In genomic region chr2:42947809-42948595, GRCh38 we compare ENCODE assay signal across 22 cellular contexts.
DNase-seq lines count a peak whose midpoint lies in the region; ATAC-seq, FAIRE-seq and TF ChIP-seq lines count a peak whose summit lies in the region.
"Had no signal": no experiment of that assay in that cellular context is flagged by ENCODE, and none has a peak within 500 bp of the region (broad histone marks: within the 10 kb centered on the region; RNA-seq: fewer than 3 reads in every experiment).

No MANE protein-coding gene starts in this region.

- H3F3A ChIP-seq in OCI-LY1 (ENCODE audit: insufficient read depth, low read length) = no peaks in the 10 kb centered on the region

- 97% methylated on average over 2 of the region's 2 CpGs for WGBS in HepG2 (ENCODE audit: low lambda C conversion rate)
- 88% methylated on average over 1 of the region's 2 CpGs for WGBS in right lobe of liver (ENCODE audit: insufficient coverage, low coverage, low lambda C conversion rate, missing lambda C conversion rate)

- H3K27ac ChIP-seq in HepG2 (ENCODE audit: extremely low read length, insufficient read depth, low read length) (no peak overlapping the region), right lobe of liver (no peak overlapping the region), OCI-LY1 (ENCODE audit: low read depth, low read length, poor library complexity, severe bottlenecking) (peak overlapping the region; percentile 84), dorsolateral prefrontal cortex (no peak overlapping the region)
- H3K27ac ChIP-seq: epithelial cell of prostate, suprapubic skin had no signal

- no TSS peak for BruUV-seq in HepG2 (replicated peaks; lab: Mats Ljungman, UMichigan)

- H3K9ac ChIP-seq in HepG2 (ENCODE audit: insufficient read depth, low read depth, low read length) (no peak overlapping the region), OCI-LY1 (ENCODE audit: low read length) (no peak overlapping the region)

- ATAC-seq in HepG2 (no peak), right lobe of liver (no peak), memory B cell (ENCODE audit: low read depth) (no peak), HG02759 (IDR thresholded peaks at IDR 0.05; ENCODE audit: unreplicated experiment) (no peak)
- ATAC-seq: activated T-helper 17 cell treated with anti-CD3 and anti-CD28 coated beads, Interleukin-2, amount 50 U/mL, for 72 hours; Right ventricle myocardium inferior had no signal

- H3K4me1 Mint-ChIP-seq in memory B cell (peaks cover 36% of the 10 kb centered on the region), glutamatergic neuron (ENCODE audit: low read depth, unreplicated experiment) (no peaks in the 10 kb centered on the region)

- intact Hi-C loops in HepG2 (cut with micrococcal nuclease; ENCODE audit: unreplicated experiment) = loop anchor here (1.0 to 5.0 kb wide), 4 partner anchors 26 to 536 kb away; no protein-coding TSS in a partner anchor
- intact Hi-C loops in right lobe of liver (cut with DNase I) = loop anchor here (10.0 kb wide), 2 partner anchors 93 to 287 kb away; no protein-coding TSS in a partner anchor
- intact Hi-C loops in dorsolateral prefrontal cortex (cut with DNase I) = loop anchor here (2.0 to 10.0 kb wide), 6 partner anchors 73 to 539 kb away; no protein-coding TSS in a partner anchor

- no peak for FAIRE-seq in HepG2 (lab: Jason Lieb, UNC)
- FAIRE-seq: urothelium cell line had no signal

- H3K36me3 ChIP-seq in HepG2 (replicated peaks in 1 of 2; ENCODE audit: control insufficient read depth in 1 of 2, insufficient read depth in 2 of 2, low read length in 2 of 2) (no peaks in the 10 kb centered on the region), right lobe of liver (no peaks in the 10 kb centered on the region), OCI-LY1 (ENCODE audit: insufficient read depth, low read length) (peaks cover 6% of the 10 kb centered on the region; the same call in 1 of the 2 replicates)
- H3K36me3 ChIP-seq: suprapubic skin had no signal

- no peak for TF ChIP-seq EP300 in HepG2 (IDR thresholded peaks at IDR 0.05; ENCODE audit: low read depth in 2 of 2, low read length in 2 of 2)
- TF ChIP-seq EP300 in HepG2 (CRISPR knock-in tag; IDR thresholded peaks at IDR 0.05; ENCODE audit: borderline replicate concordance) = no peak

- H2AFZ ChIP-seq in HepG2 (ENCODE audit: low read length) = no peak overlapping the region
- no peak overlapping the region for H2AFZ ChIP-seq in OCI-LY1 (ENCODE audit: low read length)

- in situ Hi-C loops in HepG2 (cut with HindIII; ENCODE audit: extremely low pct_ligation_motif_present, low pct_unique_long_range_greater_than_20kb) = loop anchor here (5.0 kb wide), 1 partner anchor 534 kb away; no protein-coding TSS in a partner anchor

- no peak overlapping the region for H3K4me3 ChIP-seq in HepG2 (replicated peaks in 1 of 3; ENCODE audit: insufficient read depth in 1 of 3, low read depth in 2 of 3, low read length in 3 of 3)
- H3K4me3 ChIP-seq in right lobe of liver = no peak overlapping the region
- H3K4me3 ChIP-seq in OCI-LY1 (ENCODE audit: low read depth, low read length, poor library complexity, severe bottlenecking) = no peak overlapping the region
- H3K4me3 ChIP-seq in dorsolateral prefrontal cortex = no peak overlapping the region
- H3K4me3 ChIP-seq: suprapubic skin had no signal

- H3K4me1 ChIP-seq in HepG2 (ENCODE audit: insufficient read depth, low read length) = peaks cover 88% of the 10 kb centered on the region
- H3K4me1 ChIP-seq in right lobe of liver = peaks cover 0 to 8% (median 0%) of the 10 kb centered on the region in 4 donors
- H3K4me1 ChIP-seq in OCI-LY1 (ENCODE audit: insufficient read depth, low read length, severe bottlenecking) = peaks cover 16% of the 10 kb centered on the region

- no peak for TF ChIP-seq RAD21 in HepG2 (CRISPR knock-in tag; IDR thresholded peaks at IDR 0.05)

- TF ChIP-seq POLR2A in HepG2 (IDR thresholded peaks at IDR 0.05; ENCODE audit: insufficient read depth in 1 of 2, low read depth in 2 of 2, low read length in 2 of 2) (no peak), right lobe of liver (IDR thresholded peaks at IDR 0.05) (no peak)

- H4K20me1 ChIP-seq in HepG2 (ENCODE audit: insufficient read depth, low read length) (no peaks in the 10 kb centered on the region), OCI-LY1 (ENCODE audit: insufficient read depth, low read length) (no peaks in the 10 kb centered on the region)

- no peaks in the 10 kb centered on the region for H3K79me2 ChIP-seq in HepG2 (ENCODE audit: insufficient read depth, low read length)
- H3K79me2 ChIP-seq in OCI-LY1 (ENCODE audit: insufficient read depth, low read length) = no peaks in the 10 kb centered on the region

- H3K4me3 Mint-ChIP-seq in memory B cell = no peak overlapping the region
- no peak overlapping the region for H3K4me3 Mint-ChIP-seq in glutamatergic neuron (ENCODE audit: unreplicated experiment)
- H3K4me3 Mint-ChIP-seq: activated CD4-positive, alpha-beta memory T cell treated with anti-CD3 and anti-CD28 coated beads for 36 hours; activated T-helper 17 cell treated with anti-CD3 and anti-CD28 coated beads, Interleukin-2, amount 50 U/mL, for 72 hours; naive thymus-derived CD4-positive, alpha-beta T cell had no signal

- H3K36me3 Mint-ChIP-seq in memory B cell = peaks cover 5% of the 10 kb centered on the region
- peaks cover 6% of the 10 kb centered on the region for H3K36me3 Mint-ChIP-seq in glutamatergic neuron (ENCODE audit: unreplicated experiment)
- H3K36me3 Mint-ChIP-seq: activated CD4-positive, alpha-beta memory T cell treated with anti-CD3 and anti-CD28 coated beads for 36 hours; naive thymus-derived CD4-positive, alpha-beta T cell had no signal

- POLR2A ChIA-PET in HepG2 (lab: Yijun Ruan, JAX) = interaction anchor here (0.8 to 4.8 kb wide), 11 partner anchors 22 to 593 kb away, joined by 3 to 27 read pairs (median 4); partner anchors contain the start of gene ZFP36L2

- H3K4me2 ChIP-seq in HepG2 (ENCODE audit: low read depth, low read length) (no peak overlapping the region), OCI-LY1 (ENCODE audit: low read length) (no peak overlapping the region)

- DNase-seq in HepG2 (ENCODE audit: low spot score) (no peak), right lobe of liver (no peak), memory B cell (ENCODE audit: low spot score in 2 of 2) (no peak), dorsolateral prefrontal cortex (no peak), glutamatergic neuron (no peak)
- DNase-seq in activated effector memory CD4-positive, alpha-beta T cell treated with anti-CD3 and anti-CD28 coated beads, Interleukin-2, amount 50 U/mL, for 16 hours = no peak
- DNase-seq: activated CD4-positive, alpha-beta memory T cell treated with anti-CD3 and anti-CD28 coated beads for 36 hours; activated CD8-positive, alpha-beta memory T cell treated with anti-CD3 and anti-CD28 coated beads, Interleukin-2, amount 50 U/mL, for 48 hours; foreskin melanocyte; naive thymus-derived CD4-positive, alpha-beta T cell; NCI-H2081; NCI-H226; NCI-H748 treated with DMSO at 0.1 percent for 48 hours; OCI-M1; retina had no signal

- no peak for TF ChIP-seq CTCF in HepG2 (CRISPR knock-in tag; IDR thresholded peaks at IDR 0.05)
- TF ChIP-seq CTCF in right lobe of liver (IDR thresholded peaks at IDR 0.05) = no peak
- no peak for TF ChIP-seq CTCF in OCI-LY1 (IDR thresholded peaks at IDR 0.05; ENCODE audit: low read length)
- TF ChIP-seq CTCF in dorsolateral prefrontal cortex (IDR thresholded peaks at IDR 0.05 in 54 of 56, conservative IDR thresholded peaks at IDR 0.05 in 2 of 56; ENCODE audit: low read depth in 1 of 56, partially characterized antibody in 56 of 56) = no peak
- TF ChIP-seq CTCF in glutamatergic neuron (IDR thresholded peaks at IDR 0.05; ENCODE audit: partially characterized antibody, unreplicated experiment) = no peak

- CTCF ChIA-PET in HepG2 (lab: Yijun Ruan, JAX; ENCODE audit: low intra/inter-chr PET ratio, low total read pairs) = interaction anchor here (1.3 to 3.2 kb wide), 4 partner anchors 32 to 594 kb away, joined by 3 to 22 read pairs (median 6); no protein-coding TSS in a partner anchor

- H3K27me3 ChIP-seq in HepG2 (ENCODE audit: control insufficient read depth in 1 of 2, insufficient read depth in 2 of 2, low read length in 2 of 2) (no peaks in the 10 kb centered on the region), right lobe of liver (no peaks in the 10 kb centered on the region), OCI-LY1 (ENCODE audit: insufficient read depth, low read length) (no peaks in the 10 kb centered on the region), dorsolateral prefrontal cortex (no peaks in the 10 kb centered on the region)
- H3K27me3 ChIP-seq: suprapubic skin had no signal

- H3K9me3 ChIP-seq in HepG2 (ENCODE audit: low read length) (no peaks in the 10 kb centered on the region), right lobe of liver (no peaks in the 10 kb centered on the region), OCI-LY1 (ENCODE audit: low read length) (no peaks in the 10 kb centered on the region; the same call in none of the 2 replicates)
- H3K9me3 ChIP-seq: suprapubic skin had no signal

- H3K27ac Mint-ChIP-seq in memory B cell = peak overlapping the region; percentile 90
- no peak overlapping the region for H3K27ac Mint-ChIP-seq in glutamatergic neuron (ENCODE audit: unreplicated experiment)
- H3K27ac Mint-ChIP-seq: activated CD4-positive, alpha-beta memory T cell treated with anti-CD3 and anti-CD28 coated beads for 36 hours; activated T-helper 17 cell treated with anti-CD3 and anti-CD28 coated beads, Interleukin-2, amount 50 U/mL, for 72 hours had no signal

- H3K27me3 Mint-ChIP-seq in memory B cell (no peaks in the 10 kb centered on the region), glutamatergic neuron (ENCODE audit: unreplicated experiment) (peaks cover 4% of the 10 kb centered on the region)
- H3K27me3 Mint-ChIP-seq: activated CD4-positive, alpha-beta memory T cell treated with anti-CD3 and anti-CD28 coated beads for 36 hours; activated T-helper 17 cell treated with anti-CD3 and anti-CD28 coated beads, Interleukin-2, amount 50 U/mL, for 72 hours had no signal

- H3K9me3 Mint-ChIP-seq in memory B cell = no peaks in the 10 kb centered on the region
- peaks cover 9% of the 10 kb centered on the region for H3K9me3 Mint-ChIP-seq in glutamatergic neuron (ENCODE audit: unreplicated experiment)
- H3K9me3 Mint-ChIP-seq: activated CD4-positive, alpha-beta memory T cell treated with anti-CD3 and anti-CD28 coated beads for 36 hours; activated T-helper 17 cell treated with anti-CD3 and anti-CD28 coated beads, Interleukin-2, amount 50 U/mL, for 72 hours had no signal

- no peaks in the 10 kb centered on the region for H3K9me2 ChIP-seq in OCI-LY1 (ENCODE audit: low read depth, low read length)

TF ChIP-seq in HepG2, 621 proteins besides CTCF, POLR2A, EP300 and RAD21:
- TF ChIP-seq MZF1 (CRISPR knock-in tag; IDR thresholded peaks at IDR 0.05; ENCODE audit: borderline replicate concordance) (no peak), ZNF12 (CRISPR knock-in tag; IDR thresholded peaks at IDR 0.05) (peak; percentile 94), RBAK (CRISPR knock-in tag; IDR thresholded peaks at IDR 0.05) (peak; percentile 82)
